ENCODE assay signal across 1 cellular context in the genomic region with DNA sequence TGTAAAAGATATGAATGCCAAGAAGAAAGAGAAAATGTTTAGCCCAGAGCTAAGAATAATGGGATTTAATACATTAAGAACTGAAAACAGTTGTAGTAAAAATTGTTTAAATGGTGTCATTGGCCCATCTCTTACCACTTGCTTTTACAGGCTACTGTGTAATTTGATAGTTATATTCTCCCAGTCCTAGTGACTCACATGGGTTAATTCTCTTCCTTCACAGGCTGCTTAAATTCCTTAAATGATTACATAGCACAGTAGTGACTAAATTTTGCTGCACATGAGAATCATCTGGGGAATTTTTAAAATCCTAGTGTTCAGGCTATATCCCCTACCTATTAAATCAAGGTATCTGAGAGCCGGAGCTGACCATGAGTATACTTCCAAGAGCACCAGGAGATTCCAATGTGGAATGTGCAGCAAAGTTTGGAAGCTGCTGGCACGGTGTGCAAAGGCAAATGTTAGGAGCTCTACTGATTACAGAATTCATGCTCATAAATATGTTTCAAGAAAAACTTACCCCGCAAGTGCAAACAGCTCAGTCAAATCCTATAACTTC.
TF ChIP-seq lines count a peak whose summit lies in the region.

No MANE protein-coding gene starts in this region.

TF ChIP-seq in SK-N-SH treated with all-trans-retinoic acid at 6 μM for 48 hours, 23 proteins besides CTCF, POLR2A, EP300 and RAD21 (continued from another document):
- TF ChIP-seq, protein P1, sequence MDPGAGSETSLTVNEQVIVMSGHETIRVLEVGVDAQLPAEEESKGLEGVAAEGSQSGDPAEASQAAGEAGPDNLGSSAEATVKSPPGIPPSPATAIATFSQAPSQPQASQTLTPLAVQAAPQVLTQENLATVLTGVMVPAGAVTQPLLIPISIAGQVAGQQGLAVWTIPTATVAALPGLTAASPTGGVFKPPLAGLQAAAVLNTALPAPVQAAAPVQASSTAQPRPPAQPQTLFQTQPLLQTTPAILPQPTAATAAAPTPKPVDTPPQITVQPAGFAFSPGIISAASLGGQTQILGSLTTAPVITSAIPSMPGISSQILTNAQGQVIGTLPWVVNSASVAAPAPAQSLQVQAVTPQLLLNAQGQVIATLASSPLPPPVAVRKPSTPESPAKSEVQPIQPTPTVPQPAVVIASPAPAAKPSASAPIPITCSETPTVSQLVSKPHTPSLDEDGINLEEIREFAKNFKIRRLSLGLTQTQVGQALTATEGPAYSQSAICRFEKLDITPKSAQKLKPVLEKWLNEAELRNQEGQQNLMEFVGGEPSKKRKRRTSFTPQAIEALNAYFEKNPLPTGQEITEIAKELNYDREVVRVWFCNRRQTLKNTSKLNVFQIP (CRISPR knock-in tag; IDR thresholded peaks at IDR 0.05; ENCODE audit: borderline replicate concordance, low read depth): no peak
- TF ChIP-seq PATZ1 (CRISPR knock-in tag; IDR thresholded peaks at IDR 0.05; ENCODE audit: borderline replicate concordance): no peak
- TF ChIP-seq, protein P2, sequence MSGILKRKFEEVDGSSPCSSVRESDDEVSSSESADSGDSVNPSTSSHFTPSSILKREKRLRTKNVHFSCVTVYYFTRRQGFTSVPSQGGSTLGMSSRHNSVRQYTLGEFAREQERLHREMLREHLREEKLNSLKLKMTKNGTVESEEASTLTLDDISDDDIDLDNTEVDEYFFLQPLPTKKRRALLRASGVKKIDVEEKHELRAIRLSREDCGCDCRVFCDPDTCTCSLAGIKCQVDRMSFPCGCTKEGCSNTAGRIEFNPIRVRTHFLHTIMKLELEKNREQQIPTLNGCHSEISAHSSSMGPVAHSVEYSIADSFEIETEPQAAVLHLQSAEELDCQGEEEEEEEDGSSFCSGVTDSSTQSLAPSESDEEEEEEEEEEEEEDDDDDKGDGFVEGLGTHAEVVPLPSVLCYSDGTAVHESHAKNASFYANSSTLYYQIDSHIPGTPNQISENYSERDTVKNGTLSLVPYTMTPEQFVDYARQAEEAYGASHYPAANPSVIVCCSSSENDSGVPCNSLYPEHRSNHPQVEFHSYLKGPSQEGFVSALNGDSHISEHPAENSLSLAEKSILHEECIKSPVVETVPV (CRISPR knock-in tag; IDR thresholded peaks at IDR 0.05): no peak
